ENCODE assay signal across 1 cellular context in genomic region chr7:47389171-47389922, GRCh38.
TF ChIP-seq lines count a peak whose summit lies in the region.

No MANE protein-coding gene starts in this region.

TF ChIP-seq in WTC11, 78 proteins besides CTCF, POLR2A, EP300 and RAD21 (continued from another document):
- TF ChIP-seq, protein P1, sequence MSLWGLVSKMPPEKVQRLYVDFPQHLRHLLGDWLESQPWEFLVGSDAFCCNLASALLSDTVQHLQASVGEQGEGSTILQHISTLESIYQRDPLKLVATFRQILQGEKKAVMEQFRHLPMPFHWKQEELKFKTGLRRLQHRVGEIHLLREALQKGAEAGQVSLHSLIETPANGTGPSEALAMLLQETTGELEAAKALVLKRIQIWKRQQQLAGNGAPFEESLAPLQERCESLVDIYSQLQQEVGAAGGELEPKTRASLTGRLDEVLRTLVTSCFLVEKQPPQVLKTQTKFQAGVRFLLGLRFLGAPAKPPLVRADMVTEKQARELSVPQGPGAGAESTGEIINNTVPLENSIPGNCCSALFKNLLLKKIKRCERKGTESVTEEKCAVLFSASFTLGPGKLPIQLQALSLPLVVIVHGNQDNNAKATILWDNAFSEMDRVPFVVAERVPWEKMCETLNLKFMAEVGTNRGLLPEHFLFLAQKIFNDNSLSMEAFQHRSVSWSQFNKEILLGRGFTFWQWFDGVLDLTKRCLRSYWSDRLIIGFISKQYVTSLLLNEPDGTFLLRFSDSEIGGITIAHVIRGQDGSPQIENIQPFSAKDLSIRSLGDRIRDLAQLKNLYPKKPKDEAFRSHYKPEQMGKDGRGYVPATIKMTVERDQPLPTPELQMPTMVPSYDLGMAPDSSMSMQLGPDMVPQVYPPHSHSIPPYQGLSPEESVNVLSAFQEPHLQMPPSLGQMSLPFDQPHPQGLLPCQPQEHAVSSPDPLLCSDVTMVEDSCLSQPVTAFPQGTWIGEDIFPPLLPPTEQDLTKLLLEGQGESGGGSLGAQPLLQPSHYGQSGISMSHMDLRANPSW (CRISPR knock-in tag; conservative IDR thresholded peaks at IDR 0.05; ENCODE audit: low read depth) = no peak
- TF ChIP-seq CREM (CRISPR knock-in tag; IDR thresholded peaks at IDR 0.05) = no peak
- no peak for TF ChIP-seq MYBL2 (CRISPR knock-in tag; IDR thresholded peaks at IDR 0.05)
- no peak for TF ChIP-seq SMAD3 (CRISPR knock-in tag; IDR thresholded peaks at IDR 0.05; ENCODE audit: borderline replicate concordance)
- no peak for TF ChIP-seq GRHL2 (CRISPR knock-in tag; IDR thresholded peaks at IDR 0.05; ENCODE audit: insufficient replicate concordance, severe bottlenecking)
- no peak for TF ChIP-seq ETV6 (CRISPR knock-in tag; IDR thresholded peaks at IDR 0.05)
- no peak for TF ChIP-seq MAX (CRISPR knock-in tag; IDR thresholded peaks at IDR 0.05)
- TF ChIP-seq, protein P2, sequence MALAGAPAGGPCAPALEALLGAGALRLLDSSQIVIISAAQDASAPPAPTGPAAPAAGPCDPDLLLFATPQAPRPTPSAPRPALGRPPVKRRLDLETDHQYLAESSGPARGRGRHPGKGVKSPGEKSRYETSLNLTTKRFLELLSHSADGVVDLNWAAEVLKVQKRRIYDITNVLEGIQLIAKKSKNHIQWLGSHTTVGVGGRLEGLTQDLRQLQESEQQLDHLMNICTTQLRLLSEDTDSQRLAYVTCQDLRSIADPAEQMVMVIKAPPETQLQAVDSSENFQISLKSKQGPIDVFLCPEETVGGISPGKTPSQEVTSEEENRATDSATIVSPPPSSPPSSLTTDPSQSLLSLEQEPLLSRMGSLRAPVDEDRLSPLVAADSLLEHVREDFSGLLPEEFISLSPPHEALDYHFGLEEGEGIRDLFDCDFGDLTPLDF (CRISPR knock-in tag; IDR thresholded peaks at IDR 0.05) = no peak
- no peak for TF ChIP-seq ZNF425 (CRISPR knock-in tag; conservative IDR thresholded peaks at IDR 0.05)
- TF ChIP-seq OVOL2 (CRISPR knock-in tag; IDR thresholded peaks at IDR 0.05; ENCODE audit: borderline replicate concordance) = no peak
- TF ChIP-seq, protein P3, sequence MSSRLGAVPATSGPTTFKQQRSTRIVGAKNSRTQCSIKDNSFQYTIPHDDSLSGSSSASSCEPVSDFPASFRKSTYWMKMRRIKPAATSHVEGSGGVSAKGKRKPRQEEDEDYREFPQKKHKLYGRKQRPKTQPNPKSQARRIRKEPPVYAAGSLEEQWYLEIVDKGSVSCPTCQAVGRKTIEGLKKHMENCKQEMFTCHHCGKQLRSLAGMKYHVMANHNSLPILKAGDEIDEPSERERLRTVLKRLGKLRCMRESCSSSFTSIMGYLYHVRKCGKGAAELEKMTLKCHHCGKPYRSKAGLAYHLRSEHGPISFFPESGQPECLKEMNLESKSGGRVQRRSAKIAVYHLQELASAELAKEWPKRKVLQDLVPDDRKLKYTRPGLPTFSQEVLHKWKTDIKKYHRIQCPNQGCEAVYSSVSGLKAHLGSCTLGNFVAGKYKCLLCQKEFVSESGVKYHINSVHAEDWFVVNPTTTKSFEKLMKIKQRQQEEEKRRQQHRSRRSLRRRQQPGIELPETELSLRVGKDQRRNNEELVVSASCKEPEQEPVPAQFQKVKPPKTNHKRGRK (CRISPR knock-in tag; IDR thresholded peaks at IDR 0.05; ENCODE audit: borderline replicate concordance) = no peak
TF ChIP-seq in WTC11: peak in this region for 0.
